ENCODE assay signal across 2 cellular contexts in the genomic region with DNA sequence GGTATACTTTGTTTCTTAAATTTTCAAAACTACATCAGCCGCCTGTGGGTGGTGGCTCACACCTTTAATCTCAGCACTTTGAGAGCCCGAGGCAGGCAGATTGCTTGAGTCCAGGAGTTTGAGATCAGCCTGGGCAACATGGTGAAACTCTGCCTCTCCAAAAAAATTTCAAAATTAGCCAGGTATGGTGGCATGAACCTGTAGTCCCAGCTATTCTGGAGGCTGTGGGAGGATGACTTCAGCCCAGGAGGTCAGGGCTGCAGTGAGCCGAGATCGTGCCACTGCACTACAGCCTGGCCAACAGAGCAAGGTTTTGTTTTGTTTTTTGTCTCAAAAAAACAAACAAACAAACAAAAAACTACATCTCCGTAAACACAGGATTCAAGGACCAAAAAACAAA.
A peak's percentile ranks its signal among the peaks of the same experiment; 100 is the strongest.
TF ChIP-seq lines count a peak whose summit lies in the region.

No MANE protein-coding gene starts in this region.

TF ChIP-seq in HepG2, 621 proteins besides CTCF, POLR2A, EP300 and RAD21:
- TF ChIP-seq SNAPC2 (CRISPR knock-in tag; IDR thresholded peaks at IDR 0.05) (no peak), GTF2F1 (IDR thresholded peaks at IDR 0.05; ENCODE audit: low read length) (no peak), ZNF17 (CRISPR knock-in tag; IDR thresholded peaks at IDR 0.05) (no peak), ISL2 (CRISPR knock-in tag; IDR thresholded peaks at IDR 0.05) (no peak), ZNF101 (CRISPR knock-in tag; IDR thresholded peaks at IDR 0.05; ENCODE audit: borderline replicate concordance, low read depth) (no peak), ZNF670 (CRISPR knock-in tag; IDR thresholded peaks at IDR 0.05; ENCODE audit: borderline replicate concordance) (no peak), NCOA1 (CRISPR knock-in tag; IDR thresholded peaks at IDR 0.05) (no peak), NFRKB (IDR thresholded peaks at IDR 0.05) (no peak), ZNF484 (CRISPR knock-in tag; IDR thresholded peaks at IDR 0.05; ENCODE audit: borderline replicate concordance, low read depth) (no peak), ZNF160 (CRISPR knock-in tag; IDR thresholded peaks at IDR 0.05) (no peak), ZNF660 (CRISPR knock-in tag; IDR thresholded peaks at IDR 0.05; ENCODE audit: borderline replicate concordance, low read depth) (no peak)
- TF ChIP-seq, protein P1, sequence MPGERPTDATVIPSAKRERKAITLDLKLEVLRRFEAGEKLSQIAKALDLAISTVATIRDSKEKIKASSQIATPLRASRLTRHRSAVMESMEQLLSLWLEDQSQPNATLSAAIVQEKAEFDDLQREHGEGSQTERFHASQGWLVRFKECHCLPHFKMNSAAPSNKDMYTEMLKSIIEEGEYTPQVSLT (CRISPR knock-in tag; IDR thresholded peaks at IDR 0.05; ENCODE audit: borderline replicate concordance, low read depth), result no peak
TF ChIP-seq in HepG2: peak in this region for 0.

TF ChIP-seq in GM12878, 131 proteins besides CTCF, POLR2A, EP300 and RAD21:
- TF ChIP-seq NBN (IDR thresholded peaks at IDR 0.05) (0 out of 2 replicates have a peak, but pooled peaks have one; percentile 29), POU2F2 (IDR thresholded peaks at IDR 0.05; ENCODE audit: borderline replicate concordance, low read depth, low read length) (no peak), HDAC6 (IDR thresholded peaks at IDR 0.05; ENCODE audit: unreplicated experiment) (no peak)
